ENCODE assay signal across 1 cellular context in the genomic region with DNA sequence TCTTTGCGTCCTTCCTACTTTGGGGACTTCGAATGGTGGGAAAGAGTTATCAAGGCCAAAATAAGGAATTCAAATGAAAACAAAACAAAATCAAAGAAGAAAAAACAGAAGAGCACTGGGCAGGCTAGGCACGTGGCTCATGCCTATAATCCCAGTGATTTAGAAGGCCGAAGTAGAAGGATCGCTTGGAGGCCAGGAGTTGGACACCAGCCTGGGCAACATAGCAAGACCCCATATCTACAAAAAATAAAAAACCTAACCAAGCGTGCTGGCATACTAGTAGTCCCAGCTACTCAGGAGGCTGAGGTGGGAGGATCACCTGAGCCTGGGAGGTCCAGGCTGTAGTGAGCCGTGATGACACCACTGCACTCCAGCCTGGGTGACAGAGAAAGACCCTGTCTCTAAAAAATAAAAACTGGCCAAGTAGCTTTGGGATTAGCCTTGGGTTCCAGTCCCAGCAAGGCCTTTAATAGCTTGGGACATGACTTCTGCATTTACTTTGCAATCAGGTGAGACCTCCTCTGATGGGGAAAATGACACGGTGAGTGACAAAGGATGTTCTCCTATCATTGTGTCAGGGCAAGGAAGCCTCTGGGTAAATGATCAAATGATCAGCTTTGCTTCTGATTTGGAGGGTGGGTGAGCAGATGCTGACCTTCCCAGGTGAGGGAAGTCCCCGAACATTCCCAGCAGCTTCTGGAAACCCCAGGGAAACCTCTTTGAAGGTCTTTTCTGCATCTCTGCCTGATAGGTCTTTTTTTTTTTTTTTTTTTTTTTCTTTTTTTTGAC.
TF ChIP-seq lines count a peak whose summit lies in the region.

No MANE protein-coding gene starts in this region.

TF ChIP-seq in GM12878, 131 proteins besides CTCF, POLR2A, EP300 and RAD21:
- TF ChIP-seq, protein P1, sequence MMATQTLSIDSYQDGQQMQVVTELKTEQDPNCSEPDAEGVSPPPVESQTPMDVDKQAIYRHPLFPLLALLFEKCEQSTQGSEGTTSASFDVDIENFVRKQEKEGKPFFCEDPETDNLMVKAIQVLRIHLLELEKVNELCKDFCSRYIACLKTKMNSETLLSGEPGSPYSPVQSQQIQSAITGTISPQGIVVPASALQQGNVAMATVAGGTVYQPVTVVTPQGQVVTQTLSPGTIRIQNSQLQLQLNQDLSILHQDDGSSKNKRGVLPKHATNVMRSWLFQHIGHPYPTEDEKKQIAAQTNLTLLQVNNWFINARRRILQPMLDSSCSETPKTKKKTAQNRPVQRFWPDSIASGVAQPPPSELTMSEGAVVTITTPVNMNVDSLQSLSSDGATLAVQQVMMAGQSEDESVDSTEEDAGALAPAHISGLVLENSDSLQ (IDR thresholded peaks at IDR 0.05) = peak; percentile 72
- TF ChIP-seq TCF7 (IDR thresholded peaks at IDR 0.05; ENCODE audit: borderline replicate concordance) (no peak), NR2C2 (IDR thresholded peaks at IDR 0.05; ENCODE audit: borderline replicate concordance, control insufficient read depth, insufficient read length, low read depth) (no peak), STAT1 (conservative IDR thresholded peaks at IDR 0.05) (no peak), POLR2AphosphoS5 (IDR thresholded peaks at IDR 0.05; ENCODE audit: low read length) (0 out of 2 replicates have a peak, but pooled peaks have one; percentile 36)
TF ChIP-seq in GM12878: peak in this region for 2.
